ENCODE assay signal across 8 cellular contexts in the genomic region with DNA sequence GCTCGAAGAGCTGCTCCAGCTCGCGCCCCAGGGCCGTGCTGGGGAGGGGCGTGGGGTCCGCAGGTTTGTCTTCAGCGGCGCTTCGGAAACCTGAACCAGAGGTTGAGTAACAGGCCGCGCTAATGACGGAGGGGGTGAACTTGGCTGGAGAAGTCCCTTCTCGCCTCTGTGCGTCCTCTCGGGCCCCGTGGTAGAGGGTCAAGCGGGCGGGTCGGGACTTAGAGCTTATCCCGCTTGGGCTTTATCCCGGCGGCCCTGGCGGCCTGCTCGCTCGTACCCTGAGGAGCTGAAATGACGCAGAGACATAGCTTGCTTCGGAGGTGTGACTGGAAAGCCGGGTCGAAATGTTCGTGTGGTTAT. TPM values are rescaled to one million over a fixed set of nuclear protein-coding genes. Genes with fewer than 3 reads are reported as not detected.
DNase-seq lines count a peak whose midpoint lies in the region; ATAC-seq lines count a peak whose summit lies in the region.

No MANE protein-coding gene starts in this region.

- ATAC-seq in GM19023 (IDR thresholded peaks at IDR 0.05; ENCODE audit: unreplicated experiment), result peak; percentile 24
- peak; percentile 21 for ATAC-seq in HG03460 (IDR thresholded peaks at IDR 0.05; ENCODE audit: unreplicated experiment)
- peak; percentile 18 for ATAC-seq in T-helper 17 cell
- ATAC-seq in stimulated activated naive CD8-positive, alpha-beta T cell treated with anti-CD3 and anti-CD28 coated beads, Interleukin-15, amount 100 ng/mL, for 72 hours, result peak; percentile 35

- no peaks in the 10 kb centered on the region for H3K36me3 Mint-ChIP-seq in T-helper 17 cell (ENCODE audit: low read depth)

- H3K4me2 ChIP-seq in mesendoderm (ENCODE audit: low read length), result peak overlapping the region; percentile 82

- WGBS in mesendoderm (ENCODE audit: extremely low coverage, insufficient coverage, low lambda C conversion rate), result no CpG with 5 or more reads among the region's 30 CpGs

- H3K23ac ChIP-seq in mesendoderm (ENCODE audit: low read length), result no peak overlapping the region

- no peak overlapping the region for H2BK5ac ChIP-seq in mesendoderm (ENCODE audit: low read length)

- peak overlapping the region; percentile 39 for H3K27ac ChIP-seq in mesendoderm (ENCODE audit: low read depth, low read length)

- no peak overlapping the region for H4K8ac ChIP-seq in mesendoderm (ENCODE audit: low read depth, low read length)

- H3K79me2 ChIP-seq in mesendoderm (ENCODE audit: control insufficient read depth, insufficient read depth, low read length), result peaks cover 43% of the 10 kb centered on the region

- H3K27ac Mint-ChIP-seq in T-helper 17 cell, result peak overlapping the region; percentile 98
- peak overlapping the region; percentile 98 to 99 for H3K27ac Mint-ChIP-seq in stimulated activated naive CD8-positive, alpha-beta T cell treated with anti-CD3 and anti-CD28 coated beads, Interleukin-15, amount 100 ng/mL, for 72 hours

- peaks cover 17% of the 10 kb centered on the region for H3K79me1 ChIP-seq in mesendoderm (ENCODE audit: low read length)

- H3K56ac ChIP-seq in mesendoderm (ENCODE audit: low read length), result peak overlapping the region; percentile 95

- no peaks in the 10 kb centered on the region for H3K9me3 Mint-ChIP-seq in stimulated activated naive CD8-positive, alpha-beta T cell treated with anti-CD3 and anti-CD28 coated beads, Interleukin-15, amount 100 ng/mL, for 72 hours

- H3K18ac ChIP-seq in mesendoderm (ENCODE audit: low read length), result no peak overlapping the region

- no peak overlapping the region for H2BK120ac ChIP-seq in mesendoderm (ENCODE audit: low read depth, low read length)

- peak overlapping the region; percentile 96 for H3K4me3 ChIP-seq in mesendoderm (ENCODE audit: low read length)

- DNase-seq in Ammon's horn (ENCODE audit: low spot score) (peak; percentile 38), T-helper 17 cell (peak in 1 of 3 donors; percentile 11), ecto neural progenitor cell (ENCODE audit: low spot score) (peak; percentile 76), mesendoderm (peak; percentile 80), DMS153 treated with DMSO at 0.1 percent for 48 hours (lab: John Stamatoyannopoulos, UW; ENCODE audit: unreplicated experiment) (no peak)
- peak in 1 of 2 donors; percentile 34 for DNase-seq in stimulated activated naive CD8-positive, alpha-beta T cell treated with anti-CD3 and anti-CD28 coated beads, Interleukin-15, amount 100 ng/mL, for 72 hours

- H3K4me3 Mint-ChIP-seq in T-helper 17 cell, result peak overlapping the region; percentile 91
- H3K4me3 Mint-ChIP-seq in stimulated activated naive CD8-positive, alpha-beta T cell treated with anti-CD3 and anti-CD28 coated beads, Interleukin-15, amount 100 ng/mL, for 72 hours, result peak overlapping the region; percentile 83 to 98

- H3K36me3 ChIP-seq in mesendoderm (ENCODE audit: control insufficient read depth, insufficient read depth, low read length), result no peaks in the 10 kb centered on the region

- H3K9ac ChIP-seq in mesendoderm (ENCODE audit: low read length), result peak overlapping the region; percentile 86

- no peaks in the 10 kb centered on the region for H3K27me3 Mint-ChIP-seq in T-helper 17 cell
- no peaks in the 10 kb centered on the region for H3K27me3 Mint-ChIP-seq in stimulated activated naive CD8-positive, alpha-beta T cell treated with anti-CD3 and anti-CD28 coated beads, Interleukin-15, amount 100 ng/mL, for 72 hours

- H2BK15ac ChIP-seq in mesendoderm (replicated peaks; ENCODE audit: low read depth), result no peak overlapping the region

- no peak overlapping the region for H4K5ac ChIP-seq in mesendoderm (ENCODE audit: low read length)

- H3K4ac ChIP-seq in mesendoderm (ENCODE audit: low read depth, low read length), result peak overlapping the region; percentile 87

- H3K4me1 Mint-ChIP-seq in T-helper 17 cell, result peaks cover 47% of the 10 kb centered on the region
- H3K4me1 Mint-ChIP-seq in stimulated activated naive CD8-positive, alpha-beta T cell treated with anti-CD3 and anti-CD28 coated beads, Interleukin-15, amount 100 ng/mL, for 72 hours, result peaks cover 71% of the 10 kb centered on the region

- H3K4me1 ChIP-seq in mesendoderm (ENCODE audit: control insufficient read depth, low read depth, low read length), result peaks cover 2% of the 10 kb centered on the region

- H3K27me3 ChIP-seq in mesendoderm (ENCODE audit: insufficient read depth, low read length, poor library complexity), result no peaks in the 10 kb centered on the region

- no peaks in the 10 kb centered on the region for H3K9me3 ChIP-seq in T-helper 17 cell (ENCODE audit: control insufficient read depth, low read length, poor library complexity, severe bottlenecking)

- H2AK5ac ChIP-seq in mesendoderm (ENCODE audit: low read length), result no peak overlapping the region

RNA-seq across cellular contexts. Expression of gene RNMT, which starts 0.5 kb away (rescaled TPM):
- total RNA-seq in T-helper 17 cell, result 100 to 1,000 TPM in 1 of 2 donors, 10 to 100 TPM in 1; 93.5 to 115 TPM
- 52.5 TPM for polyA plus RNA-seq in mesendoderm (2013, experiment 1 of 2)
- polyA plus RNA-seq in mesendoderm (2013, experiment 2 of 2), result 52.6 TPM

RNA-seq across cellular contexts. Expression of gene FAM210A, which starts 0.6 kb away (rescaled TPM):
- 1 to 10 TPM; 5.4 to 7.1 TPM for total RNA-seq in T-helper 17 cell
- 16.4 TPM for polyA plus RNA-seq in mesendoderm (2013, experiment 1 of 2)
- 15.5 TPM for polyA plus RNA-seq in mesendoderm (2013, experiment 2 of 2)
